21 cellular contexts compared by ENCODE assay signal in the genomic region with DNA sequence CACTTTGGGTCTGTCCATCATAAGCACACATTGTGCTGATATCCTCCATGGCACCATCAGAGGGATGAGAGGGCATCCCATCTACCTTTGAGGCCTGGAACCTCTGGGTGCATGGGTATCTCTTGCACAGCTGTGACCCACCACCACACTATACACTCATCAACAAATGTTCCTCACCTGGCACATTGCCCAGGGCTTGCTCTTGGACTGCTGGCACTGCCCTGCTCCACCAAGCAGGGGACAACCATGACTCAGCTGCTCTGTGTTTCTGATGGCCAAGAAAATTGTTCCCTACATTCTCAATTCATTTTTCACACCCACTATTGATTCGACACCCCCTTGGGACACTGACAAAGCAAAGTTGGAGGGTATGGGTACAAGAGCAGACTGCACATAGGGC.
DNase-seq lines count a peak whose midpoint lies in the region; ATAC-seq, FAIRE-seq and TF ChIP-seq lines count a peak whose summit lies in the region.
"Had no signal": no experiment of that assay in that cellular context is flagged by ENCODE, and none has a peak within 500 bp of the region (broad histone marks: within the 10 kb centered on the region; RNA-seq: fewer than 3 reads in every experiment).

No MANE protein-coding gene starts in this region.

- H3K4me1 Mint-ChIP-seq in T-helper 17 cell: no peaks in the 10 kb centered on the region

- no peak overlapping the region for H3K4me2 ChIP-seq in smooth muscle cell
- H3K4me2 ChIP-seq: A549; BLaER1 treated with 17β-estradiol and CSF1 and Interleukin-3, amounts not matched to agents 10 nM and 100 nM had no signal

- H3K4me3 Mint-ChIP-seq in T-helper 17 cell: no peak overlapping the region

- H3K27me3 Mint-ChIP-seq in T-helper 17 cell: peaks cover 22% of the 10 kb centered on the region

- no peak overlapping the region for H2AFZ ChIP-seq in smooth muscle cell (ENCODE audit: low read depth)

- peak; percentile 50 for FAIRE-seq in bronchial epithelial cell (lab: Jason Lieb, UNC)
- FAIRE-seq: A549, GM12892, GM18507, H1 had no signal

- H3K27ac Mint-ChIP-seq in T-helper 17 cell: no peak overlapping the region

- H3K9me3 ChIP-seq in T-helper 17 cell (ENCODE audit: control insufficient read depth, low read length, poor library complexity, severe bottlenecking) (no peaks in the 10 kb centered on the region), smooth muscle cell (replicated peaks; ENCODE audit: low read depth) (no peaks in the 10 kb centered on the region)
- H3K9me3 ChIP-seq: A549; BLaER1 treated with 17β-estradiol and CSF1 and Interleukin-3, amounts not matched to agents 10 nM and 100 nM had no signal

- H3K4me1 ChIP-seq in smooth muscle cell (ENCODE audit: low read depth): no peaks in the 10 kb centered on the region
- H3K4me1 ChIP-seq: BLaER1 treated with 17β-estradiol and CSF1 and Interleukin-3, amounts not matched to agents 10 nM and 100 nM had no signal

- H3K9ac ChIP-seq in smooth muscle cell (ENCODE audit: low read depth): no peak overlapping the region
- H3K9ac ChIP-seq: BLaER1 treated with 17β-estradiol and CSF1 and Interleukin-3, amounts not matched to agents 10 nM and 100 nM had no signal

- H3K27me3 ChIP-seq in bronchial epithelial cell (ENCODE audit: control insufficient read depth, insufficient read depth, low read length): no peaks in the 10 kb centered on the region
- H3K27me3 ChIP-seq in smooth muscle cell (ENCODE audit: low read depth): no peaks in the 10 kb centered on the region
- H3K27me3 ChIP-seq: BLaER1 treated with 17β-estradiol and CSF1 and Interleukin-3, amounts not matched to agents 10 nM and 100 nM had no signal

- 70% methylated on average over 1 of the region's 1 CpG for WGBS in smooth muscle cell (ENCODE audit: low lambda C conversion rate)

- H3F3A ChIP-seq in smooth muscle cell (ENCODE audit: low read depth): no peaks in the 10 kb centered on the region

- DNase-seq in NCI-H748 (lab: John Stamatoyannopoulos, UW; ENCODE audit: unreplicated experiment) (peak; percentile 4), NCI-H748 treated with DMSO at 0.1 percent for 48 hours (lab: John Stamatoyannopoulos, UW) (no peak), HT1080 (ENCODE audit: low read depth) (peak; percentile 3), bronchial epithelial cell (ENCODE audit: low read depth) (no peak), renal cortical epithelial cell (ENCODE audit: low read depth) (peak; percentile 32), coronary artery (ENCODE audit: low spot score) (no peak), T-helper 17 cell (no peak), smooth muscle cell (lab: John Stamatoyannopoulos, UW; ENCODE audit: unreplicated experiment) (no peak)
- DNase-seq: DMS153, Kasumi-1, NCI-H1105, NCI-H2081 treated with DMSO at 0.1 percent for 48 hours, NCI-H226, NCI-H774, T-helper 1 cell had no signal

- H3K36me3 ChIP-seq in bronchial epithelial cell (ENCODE audit: control insufficient read depth, insufficient read depth, low read length): no peaks in the 10 kb centered on the region
- no peaks in the 10 kb centered on the region for H3K36me3 ChIP-seq in smooth muscle cell (ENCODE audit: low read depth)
- H3K36me3 ChIP-seq: BLaER1 treated with 17β-estradiol and CSF1 and Interleukin-3, amounts not matched to agents 10 nM and 100 nM had no signal

- ATAC-seq in T-helper 17 cell: no peak
- ATAC-seq: A549, SK-N-SH treated with all-trans-retinoic acid at 6 μM for 48 hours had no signal

- H3K79me2 ChIP-seq in smooth muscle cell (ENCODE audit: low read depth): no peaks in the 10 kb centered on the region

- no peak overlapping the region for H3K27ac ChIP-seq in coronary artery
- H3K27ac ChIP-seq in smooth muscle cell (ENCODE audit: low read depth): no peak overlapping the region
- H3K27ac ChIP-seq: A549; BLaER1 treated with 17β-estradiol and CSF1 and Interleukin-3, amounts not matched to agents 10 nM and 100 nM had no signal

- no peaks in the 10 kb centered on the region for H3K36me3 Mint-ChIP-seq in T-helper 17 cell (ENCODE audit: low read depth)

- no peaks in the 10 kb centered on the region for H4K20me1 ChIP-seq in smooth muscle cell (ENCODE audit: low read depth)
- H4K20me1 ChIP-seq: BLaER1 treated with 17β-estradiol and CSF1 and Interleukin-3, amounts not matched to agents 10 nM and 100 nM had no signal

- TF ChIP-seq CTCF in bronchial epithelial cell (IDR thresholded peaks at IDR 0.05; ENCODE audit: insufficient read depth, low read length, severe bottlenecking) (no peak), coronary artery (IDR thresholded peaks at IDR 0.05) (no peak), smooth muscle cell (IDR thresholded peaks at IDR 0.05; ENCODE audit: borderline replicate concordance, insufficient read depth, poor library complexity, severe bottlenecking) (no peak)

- no peak overlapping the region for H3K4me3 ChIP-seq in bronchial epithelial cell (ENCODE audit: low read depth, low read length)
- no peak overlapping the region for H3K4me3 ChIP-seq in coronary artery
- no peak overlapping the region for H3K4me3 ChIP-seq in smooth muscle cell
- H3K4me3 ChIP-seq: A549; BLaER1 treated with 17β-estradiol and CSF1 and Interleukin-3, amounts not matched to agents 10 nM and 100 nM had no signal

Comparison
In these comparisons a context has a peak if more than half of its experiments do, and no peak if none do; other contexts are left out.
1. DNase-seq: peak in NCI-H748 (single experiment), HT1080 (single experiment) and renal cortical epithelial cell (single experiment); none in NCI-H748 treated with DMSO at 0.1 percent for 48 hours (single experiment), bronchial epithelial cell (single experiment), coronary artery (single experiment), T-helper 17 cell (0 of 3) and smooth muscle cell (single experiment).